Comparison of ENCODE assay signal across 12 cellular contexts in genomic region chr13:78045916-78046315, GRCh38.
DNase-seq lines count a peak whose midpoint lies in the region; ATAC-seq and TF ChIP-seq lines count a peak whose summit lies in the region.
"Had no signal": no experiment of that assay in that cellular context is flagged by ENCODE, and none has a peak within 500 bp of the region (broad histone marks: within the 10 kb centered on the region; RNA-seq: fewer than 3 reads in every experiment).

No MANE protein-coding gene starts in this region.

- H3K4me3 ChIP-seq in SK-N-SH (ENCODE audit: low read depth in 2 of 2, low read length in 1 of 2) (no peak overlapping the region), lower lobe of right lung (no peak overlapping the region)

- CTCF ChIA-PET in SK-N-SH (lab: Yijun Ruan, JAX) = no interaction called here

- no peak overlapping the region for H3K9ac ChIP-seq in SK-N-SH

- H3K79me2 ChIP-seq in SK-N-SH (ENCODE audit: insufficient read depth) = no peaks in the 10 kb centered on the region

- no peak overlapping the region for H3K4me2 ChIP-seq in SK-N-SH

- no peaks in the 10 kb centered on the region for H4K20me1 ChIP-seq in SK-N-SH (ENCODE audit: insufficient read depth)

- TF ChIP-seq RAD21 in SK-N-SH (IDR thresholded peaks at IDR 0.05; ENCODE audit: low read length) = no peak

- DNase-seq in dermis blood vessel endothelial cell (peak; percentile 87), mucosa of gallbladder (ENCODE audit: low spot score) (no peak), SK-N-SH (no peak), A172 (ENCODE audit: low spot score) (no peak), lower lobe of right lung (no peak)
- DNase-seq: activated effector memory CD4-positive, alpha-beta T cell treated with anti-CD3 and anti-CD28 coated beads, Interleukin-2, amount 50 U/mL, for 16 hours; brain microvascular endothelial cell; Karpas-422; midbrain had no signal

- POLR2A ChIA-PET in SK-N-SH (lab: Yijun Ruan, JAX) = no interaction called here

- H3K9me3 ChIP-seq in SK-N-SH (no peaks in the 10 kb centered on the region), lower lobe of right lung (no peaks in the 10 kb centered on the region)

- no peaks in the 10 kb centered on the region for H3F3A ChIP-seq in SK-N-SH (replicated peaks; ENCODE audit: insufficient read depth)

- TF ChIP-seq CTCF in SK-N-SH (IDR thresholded peaks at IDR 0.05) = no peak
- TF ChIP-seq CTCF in lower lobe of right lung (IDR thresholded peaks at IDR 0.05) = no peak

- H3K27me3 ChIP-seq in SK-N-SH (ENCODE audit: insufficient read depth) (no peaks in the 10 kb centered on the region), lower lobe of right lung (ENCODE audit: low read depth) (no peaks in the 10 kb centered on the region)
- H3K27me3 ChIP-seq: brain microvascular endothelial cell had no signal

- H3K9me2 ChIP-seq in SK-N-SH = no peaks in the 10 kb centered on the region; the same call in 1 of the 2 replicates

- H2AFZ ChIP-seq in SK-N-SH (ENCODE audit: low read depth) = no peak overlapping the region

- H3K4me1 ChIP-seq in SK-N-SH (ENCODE audit: control insufficient read depth in 1 of 2, insufficient read depth in 2 of 2, low read depth in 1 of 2, low read length in 1 of 2) (no peaks in the 10 kb centered on the region), lower lobe of right lung (no peaks in the 10 kb centered on the region)

- H3K27ac ChIP-seq in SK-N-SH (ENCODE audit: low read depth in 2 of 2, low read length in 1 of 2) (no peak overlapping the region), lower lobe of right lung (no peak overlapping the region)
- H3K27ac ChIP-seq: brain microvascular endothelial cell had no signal

- H3K36me3 ChIP-seq in SK-N-SH (replicated peaks in 1 of 2; ENCODE audit: control insufficient read depth in 1 of 2, insufficient read depth in 2 of 2, low read length in 1 of 2) = no peaks in the 10 kb centered on the region
- no peaks in the 10 kb centered on the region for H3K36me3 ChIP-seq in lower lobe of right lung
- H3K36me3 ChIP-seq: brain microvascular endothelial cell had no signal

- intact Hi-C loops in lower lobe of right lung (cut with DNase I) = no loop called here

- 9% methylated on average over 3 of the region's 3 CpGs for WGBS in SK-N-SH (ENCODE audit: low lambda C conversion rate)

- ATAC-seq in GM18867 (IDR thresholded peaks at IDR 0.05; ENCODE audit: unreplicated experiment) (peak; percentile 26), GM21447 (IDR thresholded peaks at IDR 0.05; ENCODE audit: unreplicated experiment) (peak; percentile 12), HG02981 (IDR thresholded peaks at IDR 0.05; ENCODE audit: unreplicated experiment) (peak; percentile 28), lower lobe of right lung (no peak)

- TF ChIP-seq EP300 in SK-N-SH (IDR thresholded peaks at IDR 0.05; ENCODE audit: borderline replicate concordance in 1 of 2, low read depth in 1 of 2, low read length in 1 of 2) = no peak

TF ChIP-seq in SK-N-SH, 30 proteins besides CTCF, POLR2A, EP300 and RAD21:
- TF ChIP-seq RXRA (IDR thresholded peaks at IDR 0.05; ENCODE audit: borderline replicate concordance, low read depth) = no peak
- TF ChIP-seq FOSL2 (IDR thresholded peaks at IDR 0.05; ENCODE audit: borderline replicate concordance, low read depth) = no peak
- TF ChIP-seq TCF12 (IDR thresholded peaks at IDR 0.05) = no peak
- TF ChIP-seq YY1 (IDR thresholded peaks at IDR 0.05; ENCODE audit: low read depth) = no peak
- no peak for TF ChIP-seq RFX5 (IDR thresholded peaks at IDR 0.05; ENCODE audit: low read length)
- TF ChIP-seq RCOR1 (IDR thresholded peaks at IDR 0.05; ENCODE audit: low read length) = no peak
- TF ChIP-seq ZBTB33 (IDR thresholded peaks at IDR 0.05; ENCODE audit: borderline replicate concordance, low read depth) = no peak
- TF ChIP-seq NRF1 (IDR thresholded peaks at IDR 0.05; ENCODE audit: low read depth, low read length) = no peak
- no peak for TF ChIP-seq TAF1 (IDR thresholded peaks at IDR 0.05; ENCODE audit: borderline replicate concordance, low read depth, low read length)
- no peak for TF ChIP-seq NFIC (IDR thresholded peaks at IDR 0.05; ENCODE audit: borderline replicate concordance)

Comparison
In these comparisons a context has a peak if more than half of its experiments do, and no peak if none do; other contexts are left out.
1. ATAC-seq: peak in GM18867 (single experiment), GM21447 (single experiment) and HG02981 (single experiment); none in lower lobe of right lung (0 of 2).